In the genomic region with DNA sequence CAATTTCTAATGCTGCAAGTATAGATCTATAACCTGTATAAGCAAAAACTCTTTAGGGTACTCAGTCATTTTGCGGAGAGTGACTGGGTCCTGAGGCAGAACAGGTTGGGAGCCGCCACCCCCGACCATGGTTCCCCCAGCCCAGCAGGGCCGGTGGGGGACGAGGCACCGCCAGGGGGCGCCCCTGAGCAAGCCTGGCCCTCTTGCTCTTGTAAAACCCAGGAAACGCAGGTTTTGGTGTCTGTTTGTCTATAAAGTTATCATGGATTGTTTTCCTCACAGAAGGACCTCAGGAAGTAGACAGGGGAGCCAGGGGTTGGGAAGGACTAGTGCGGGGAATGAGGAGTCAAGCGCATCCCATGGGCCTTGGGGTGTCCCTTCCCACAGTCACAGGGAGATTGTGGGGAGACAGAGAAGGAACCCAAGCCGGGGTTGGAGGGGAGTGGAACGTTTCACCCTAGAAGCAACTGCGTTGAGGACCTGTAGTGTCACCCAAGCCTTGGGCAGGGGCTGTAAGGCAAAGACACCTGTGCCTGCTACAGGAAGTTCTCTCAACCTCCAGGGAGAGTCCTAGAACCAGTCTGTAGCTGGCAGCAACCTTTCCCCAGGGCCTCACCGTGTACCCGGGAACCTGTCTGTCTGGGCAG, we compare ENCODE assay signal across 8 cellular contexts. TPM values are rescaled to one million over a fixed set of nuclear protein-coding genes. Genes with fewer than 3 reads are reported as not detected.
DNase-seq lines count a peak whose midpoint lies in the region; ATAC-seq, FAIRE-seq and TF ChIP-seq lines count a peak whose summit lies in the region.

No MANE protein-coding gene starts in this region.

- intact Hi-C loops in pancreas (cut with DNase I) (loop anchor here in 2 of 3 donors (10.0 kb wide), 1 partner anchor 127 kb away; no protein-coding TSS in a partner anchor), transverse colon (cut with DNase I; ENCODE audit: low total_unique reads) (no loop called here)

- H3K4me3 ChIP-seq in OCI-LY3 (ENCODE audit: low read length): no peak overlapping the region
- H3K4me3 ChIP-seq in fibroblast of mammary gland (ENCODE audit: control insufficient read depth, low read depth, low read length): no peak overlapping the region
- no peak overlapping the region for H3K4me3 ChIP-seq in pancreas
- no peak overlapping the region for H3K4me3 ChIP-seq in transverse colon

- WGBS in pancreas, 2 donors: 19 to 21% methylated on average over 15 of the region's 15 CpGs
- WGBS in transverse colon (ENCODE audit: low coverage in 1 of 2), 2 donors: 3 to 21% methylated on average over 6 to 15 of the region's 15 CpGs

- H3K4me2 ChIP-seq in OCI-LY3 (ENCODE audit: low read length): peak overlapping the region; percentile 26; the same call in 1 of the 2 replicates

- H3K4me1 ChIP-seq in OCI-LY3 (ENCODE audit: low read length) (peaks cover 47% of the 10 kb centered on the region), pancreas (no peaks in the 10 kb centered on the region), transverse colon (no peaks in the 10 kb centered on the region)

- H3K27me3 Mint-ChIP-seq in activated T-cell treated with anti-CD3 and anti-CD28 coated beads, Interleukin-2, amount 50 U/mL, for 4 hours (ENCODE audit: low read depth): peaks cover 2% of the 10 kb centered on the region

- no peak for TF ChIP-seq EP300 in transverse colon (IDR thresholded peaks at IDR 0.05; ENCODE audit: low read depth)

- H3K27me3 ChIP-seq in OCI-LY3 (ENCODE audit: low read depth, low read length) (no peaks in the 10 kb centered on the region), pancreas (no peaks in the 10 kb centered on the region), transverse colon (peaks cover 14% of the 10 kb centered on the region)

- H3K4me3 Mint-ChIP-seq in activated T-cell treated with anti-CD3 and anti-CD28 coated beads, Interleukin-2, amount 50 U/mL, for 4 hours: peak overlapping the region; percentile 16

- H3K79me2 ChIP-seq in OCI-LY3 (ENCODE audit: low read length): no peaks in the 10 kb centered on the region

- peak; percentile 47 to 68 for ATAC-seq in activated T-cell treated with anti-CD3 and anti-CD28 coated beads, Interleukin-2, amount 50 U/mL, for 4 hours
- ATAC-seq in pancreas: peak; percentile 68 to 81 (median 74)

- H3K9me3 ChIP-seq in OCI-LY3 (ENCODE audit: insufficient read depth, low read length): no peaks in the 10 kb centered on the region
- no peaks in the 10 kb centered on the region for H3K9me3 ChIP-seq in pancreas
- H3K9me3 ChIP-seq in transverse colon: no peaks in the 10 kb centered on the region

- FAIRE-seq in pancreas (lab: Jason Lieb, UNC): no peak

- H2AFZ ChIP-seq in OCI-LY3 (ENCODE audit: low read depth, low read length): no peak overlapping the region

- H3K9me3 Mint-ChIP-seq in activated T-cell treated with anti-CD3 and anti-CD28 coated beads, Interleukin-2, amount 50 U/mL, for 4 hours: no peaks in the 10 kb centered on the region

- DNase-seq in NCI-H82 (lab: John Stamatoyannopoulos, UW) (peak; percentile 63), NCI-H82 treated with DMSO at 0.1 percent for 48 hours (lab: John Stamatoyannopoulos, UW; ENCODE audit: unreplicated experiment) (no peak), fibroblast of mammary gland (ENCODE audit: low read depth) (peak; percentile 43), pancreas (peak in 4 of 6 donors; percentile 26 to 89 (median 61)), transverse colon (peak; percentile 75), NCI-H774 (lab: John Stamatoyannopoulos, UW) (no peak)
- DNase-seq in activated T-cell treated with anti-CD3 and anti-CD28 coated beads, Interleukin-2, amount 50 U/mL, for 4 hours: peak; percentile 89

- TF ChIP-seq CTCF in OCI-LY3 (IDR thresholded peaks at IDR 0.05; ENCODE audit: low read depth, low read length) (peak; percentile 99), fibroblast of mammary gland (conservative IDR thresholded peaks at IDR 0.05; ENCODE audit: control insufficient read depth, insufficient read depth, low read depth, low read length) (peak; percentile 94), pancreas (IDR thresholded peaks at IDR 0.05) (peak; percentile 70 to 97 (median 88)), transverse colon (IDR thresholded peaks at IDR 0.05) (peak; percentile 87 to 99 (median 94))

- in situ Hi-C loops in transverse colon (cut with MboI; ENCODE audit: low pct_ligation_motif_present in 1 of 4, low pct_unique_long_range_greater_than_20kb in 1 of 4, low sequenced_read_pairs in 3 of 4): loop anchor here in 1 of 4 donors (10.0 kb wide), 1 partner anchor 127 kb away; no protein-coding TSS in a partner anchor

- H3K27ac ChIP-seq in OCI-LY3 (ENCODE audit: low read length) (peak overlapping the region; percentile 58), pancreas (no peak overlapping the region), transverse colon (no peak overlapping the region)

- H3K4me1 Mint-ChIP-seq in activated T-cell treated with anti-CD3 and anti-CD28 coated beads, Interleukin-2, amount 50 U/mL, for 4 hours (ENCODE audit: low read depth): peaks cover 52% of the 10 kb centered on the region

- no peaks in the 10 kb centered on the region for H4K20me1 ChIP-seq in OCI-LY3 (ENCODE audit: insufficient read depth, low read length)

- H3K36me3 ChIP-seq in OCI-LY3 (replicated peaks; ENCODE audit: low read depth, low read length) (peaks cover 65% of the 10 kb centered on the region), pancreas (no peaks in the 10 kb centered on the region), transverse colon (no peaks in the 10 kb centered on the region)

- peak overlapping the region; percentile 3; the same call in 1 of the 2 replicates for H3K9ac ChIP-seq in OCI-LY3 (ENCODE audit: low read length)

- no peaks in the 10 kb centered on the region for H3K36me3 Mint-ChIP-seq in activated T-cell treated with anti-CD3 and anti-CD28 coated beads, Interleukin-2, amount 50 U/mL, for 4 hours (ENCODE audit: insufficient read depth)

- no peak for TF ChIP-seq POLR2A in transverse colon (IDR thresholded peaks at IDR 0.05)

RNA-seq across cellular contexts. Expression of gene KCTD17, which starts 26.4 kb away (rescaled TPM):
- 10 to 100 TPM; 33.8 to 39.6 (median 34.3) TPM for total RNA-seq in activated T-cell treated with anti-CD3 and anti-CD28 coated beads, Interleukin-2, amount 50 U/mL, for 4 hours
- 1 to 10 TPM; 2.6 to 9.1 (median 3.3) TPM for total RNA-seq in pancreas
- polyA plus RNA-seq in pancreas: 10 to 100 TPM; 10.3 to 11.8 TPM
- total RNA-seq in transverse colon: 10 to 100 TPM; 11.2 to 61.3 (median 35.1) TPM

RNA-seq across cellular contexts. Expression of gene TMPRSS6, which starts 31.6 kb away (rescaled TPM):
- total RNA-seq in activated T-cell treated with anti-CD3 and anti-CD28 coated beads, Interleukin-2, amount 50 U/mL, for 4 hours: 1 to 10 TPM in 1 of 3 donors, under 1 TPM in 2; 0.76 to 1.3 (median 0.89) TPM
- total RNA-seq in pancreas (1 to 10 TPM in 1 of 6 donors, under 1 TPM in 5; 0.13 to 1.0 (median 0.30) TPM), transverse colon (1 to 10 TPM in 1 of 4 donors, under 1 TPM in 2, not detected in 1; 0.16 to 4.9 (median 0.41) TPM)
- 1 to 10 TPM; 1.3 to 3.1 TPM for polyA plus RNA-seq in pancreas

RNA-seq across cellular contexts. Expression of gene MPST, which starts 58.4 kb away (rescaled TPM):
- 1 to 10 TPM; 4.7 to 7.2 (median 6.0) TPM for total RNA-seq in activated T-cell treated with anti-CD3 and anti-CD28 coated beads, Interleukin-2, amount 50 U/mL, for 4 hours
- total RNA-seq in pancreas (10 to 100 TPM; 46.4 to 77.2 (median 50.9) TPM), transverse colon (100 to 1,000 TPM; 407 to 964 (median 541) TPM)
- polyA plus RNA-seq in pancreas: 100 to 1,000 TPM in 1 of 2 donors, 10 to 100 TPM in 1; 56.1 to 161 TPM

RNA-seq across cellular contexts. Expression of gene TST, which starts 58.7 kb away (rescaled TPM):
- 1 to 10 TPM; 1.2 TPM for total RNA-seq in activated T-cell treated with anti-CD3 and anti-CD28 coated beads, Interleukin-2, amount 50 U/mL, for 4 hours
- total RNA-seq in pancreas (10 to 100 TPM; 22.9 to 45.7 (median 35.4) TPM), transverse colon (100 to 1,000 TPM; 246 to 719 (median 557) TPM)
- 10 to 100 TPM; 51.5 to 52.3 TPM for polyA plus RNA-seq in pancreas

Comparison
In these comparisons a context has a peak if more than half of its experiments do, and no peak if none do; other contexts are left out.
1. DNase-seq: peak in NCI-H82 (single experiment), activated T-cell treated with anti-CD3 and anti-CD28 coated beads, Interleukin-2, amount 50 U/mL, for 4 hours (single experiment), fibroblast of mammary gland (single experiment), pancreas (4 of 6) and transverse colon (single experiment); none in NCI-H82 treated with DMSO at 0.1 percent for 48 hours (single experiment) and NCI-H774 (single experiment).
2. RNA of gene MPST, which starts 58.4 kb away (total RNA-seq): 407 to 964 TPM in transverse colon and 46.4 to 77.2 TPM in pancreas; 4.7 to 7.2 TPM in activated T-cell treated with anti-CD3 and anti-CD28 coated beads, Interleukin-2, amount 50 U/mL, for 4 hours; every median in the first group is over 4 times any median in the second.
3. Peak in every context shown above with its lines, with median percentiles within 50 percentile points of each other: CTCF ChIP-seq.